Comparison of ENCODE assay signal across 15 cellular contexts in the genomic region with DNA sequence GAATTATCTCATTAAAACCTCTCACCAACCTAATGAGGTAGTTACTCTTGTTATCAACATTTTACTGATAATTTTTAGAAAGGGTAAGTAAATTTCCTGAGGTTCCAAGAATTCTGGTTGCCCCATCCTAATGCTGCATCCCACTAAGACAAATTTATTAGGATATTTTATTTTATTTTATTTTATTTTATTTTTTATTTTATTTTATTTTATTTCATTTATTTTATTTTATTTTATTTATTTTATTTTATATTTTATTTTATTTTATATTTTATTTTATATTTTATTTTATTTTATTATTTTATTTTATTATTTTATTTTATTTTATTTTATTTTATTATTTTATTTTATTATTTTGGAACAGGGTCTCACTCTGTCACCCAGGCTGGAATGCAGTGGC. TPM values are rescaled to one million over a fixed set of nuclear protein-coding genes. Genes with fewer than 3 reads are reported as not detected.
"Had no signal": no experiment of that assay in that cellular context is flagged by ENCODE, and none has a peak within 500 bp of the region (broad histone marks: within the 10 kb centered on the region; RNA-seq: fewer than 3 reads in every experiment).

No MANE protein-coding gene starts in this region.

RNA-seq across cellular contexts. Expression of a gene that starts 46.9 kb away (rescaled TPM):
- total RNA-seq: dermis microvascular lymphatic vessel endothelial cell, endodermal cell, endothelial cell of umbilical vein, esophagus muscularis mucosa, fibroblast of lung, fibroblast of villous mesenchyme, foreskin keratinocyte, gastrocnemius medialis, glomerular endothelial cell, heart right ventricle, left lobe of liver, left ventricle myocardium inferior, mammary epithelial cell had no signal
- polyA plus RNA-seq: endothelial cell of umbilical vein; fibroblast of lung; foreskin keratinocyte; keratinocyte; mammary epithelial cell; naive thymus-derived CD4-positive, alpha-beta T cell had no signal
